Comparison of ENCODE assay signal across 8 cellular contexts in genomic region chr14:20855652-20856291, GRCh38. TPM values are rescaled to one million over a fixed set of nuclear protein-coding genes. Genes with fewer than 3 reads are reported as not detected.
DNase-seq lines count a peak whose midpoint lies in the region; ATAC-seq and TF ChIP-seq lines count a peak whose summit lies in the region.

No MANE protein-coding gene starts in this region.

- H3K4me1 ChIP-seq in fibroblast of lung (ENCODE audit: control insufficient read depth, extremely low read depth, insufficient read depth, low read length), result no peaks in the 10 kb centered on the region

- peak overlapping the region in 1 of 7 donors; percentile 32 for H3K27ac Mint-ChIP-seq in CD14-positive monocyte
- H3K27ac Mint-ChIP-seq in activated CD4-positive, alpha-beta memory T cell treated with anti-CD3 and anti-CD28 coated beads for 36 hours, result no peak overlapping the region
- no peak overlapping the region for H3K27ac Mint-ChIP-seq in nephron

- DNase-seq in CD14-positive monocyte (ENCODE audit: low spot score) (peak; percentile 76), NCI-H524 treated with DMSO at 0.1 percent for 48 hours (lab: John Stamatoyannopoulos, UW) (peak; percentile 3), fibroblast of lung (ENCODE audit: low read depth in 2 of 2) (peak; percentile 53 to 55), NCI-H1436 treated with DMSO at 0.1 percent for 48 hours (lab: John Stamatoyannopoulos, UW) (no peak)
- DNase-seq in activated CD4-positive, alpha-beta memory T cell treated with anti-CD3 and anti-CD28 coated beads for 36 hours, result peak; percentile 58

- H3K9ac ChIP-seq in fibroblast of lung (ENCODE audit: insufficient read depth, low read length), result no peak overlapping the region

- no peak overlapping the region for H2AFZ ChIP-seq in fibroblast of lung (ENCODE audit: low read length)

- no peaks in the 10 kb centered on the region for H3K9me3 ChIP-seq in fibroblast of lung (ENCODE audit: control insufficient read depth, insufficient read depth, low read depth, low read length)

- TF ChIP-seq CTCF in CD14-positive monocyte (IDR thresholded peaks at IDR 0.05) (peak; percentile 84), fibroblast of lung (conservative IDR thresholded peaks at IDR 0.05 in 1 of 2, IDR thresholded peaks at IDR 0.05 in 1 of 2; ENCODE audit: low read depth in 1 of 2, low read length in 2 of 2) (peak; percentile 62 to 63), nephron (IDR thresholded peaks at IDR 0.05; ENCODE audit: unreplicated experiment in 3 of 3) (peak; percentile 76 to 82 (median 78))

- H3K4me1 Mint-ChIP-seq in CD14-positive monocyte, result peaks cover 11% of the 10 kb centered on the region
- no peaks in the 10 kb centered on the region for H3K4me1 Mint-ChIP-seq in activated CD4-positive, alpha-beta memory T cell treated with anti-CD3 and anti-CD28 coated beads for 36 hours (ENCODE audit: low read depth)
- no peaks in the 10 kb centered on the region for H3K4me1 Mint-ChIP-seq in nephron

- peaks cover 2% of the 10 kb centered on the region for H3K27me3 ChIP-seq in fibroblast of lung (ENCODE audit: control insufficient read depth, insufficient read depth, low read length)

- H3K36me3 Mint-ChIP-seq in CD14-positive monocyte (no peaks in the 10 kb centered on the region), nephron (ENCODE audit: low read depth) (no peaks in the 10 kb centered on the region)
- no peaks in the 10 kb centered on the region for H3K36me3 Mint-ChIP-seq in activated CD4-positive, alpha-beta memory T cell treated with anti-CD3 and anti-CD28 coated beads for 36 hours

- H3K27ac ChIP-seq in fibroblast of lung (ENCODE audit: insufficient read depth, low read length), result no peak overlapping the region

- H3K9me3 Mint-ChIP-seq in CD14-positive monocyte, result no peaks in the 10 kb centered on the region
- no peaks in the 10 kb centered on the region for H3K9me3 Mint-ChIP-seq in activated CD4-positive, alpha-beta memory T cell treated with anti-CD3 and anti-CD28 coated beads for 36 hours
- no peaks in the 10 kb centered on the region for H3K9me3 Mint-ChIP-seq in nephron

- H3K36me3 ChIP-seq in fibroblast of lung (ENCODE audit: control insufficient read depth, insufficient read depth, low read length), result no peaks in the 10 kb centered on the region

- no peak overlapping the region for H3K4me2 ChIP-seq in fibroblast of lung (ENCODE audit: extremely low read depth, insufficient read depth, low read length)

- no peaks in the 10 kb centered on the region for H3K79me2 ChIP-seq in fibroblast of lung (ENCODE audit: control insufficient read depth, insufficient read depth, low read length)

- no peaks in the 10 kb centered on the region for H4K20me1 ChIP-seq in fibroblast of lung (ENCODE audit: control insufficient read depth, extremely low read depth, insufficient read depth, low read length)

- POLR2A ChIA-PET in activated CD4-positive, alpha-beta memory T cell treated with anti-CD3 and anti-CD28 coated beads for 36 hours (lab: Charles Lee), result no interaction called here

- ATAC-seq in GM18873 (IDR thresholded peaks at IDR 0.05; ENCODE audit: low FRiP score, unreplicated experiment), result peak; percentile 65
- ATAC-seq in HG03060 (IDR thresholded peaks at IDR 0.05; ENCODE audit: low read depth, unreplicated experiment), result peak; percentile 63

- intact Hi-C loops in CD14-positive monocyte (cut with micrococcal nuclease), result loop anchor here (1.0 to 5.0 kb wide), 3 partner anchors 117 to 158 kb away; no protein-coding TSS in a partner anchor
- intact Hi-C loops in activated CD4-positive, alpha-beta memory T cell treated with anti-CD3 and anti-CD28 coated beads for 36 hours (cut with micrococcal nuclease), result loop anchor here (1.0 kb wide), 2 partner anchors 97 to 158 kb away; no protein-coding TSS in a partner anchor

- CTCF ChIA-PET in activated CD4-positive, alpha-beta memory T cell treated with anti-CD3 and anti-CD28 coated beads for 36 hours (lab: Charles Lee), result interaction anchor here (0.7 to 3.8 kb wide), 11 partner anchors 13 to 164 kb away, joined by 3 to 25 read pairs (median 8); no protein-coding TSS in a partner anchor

- peaks cover 0 to 2% (median 0%) of the 10 kb centered on the region in 3 donors for H3K27me3 Mint-ChIP-seq in CD14-positive monocyte (ENCODE audit: low read depth in 3 of 3)
- H3K27me3 Mint-ChIP-seq in activated CD4-positive, alpha-beta memory T cell treated with anti-CD3 and anti-CD28 coated beads for 36 hours, result peaks cover 21% of the 10 kb centered on the region
- peaks cover 10% of the 10 kb centered on the region for H3K27me3 Mint-ChIP-seq in nephron (ENCODE audit: low read depth)

- H3K4me3 ChIP-seq in fibroblast of lung (replicated peaks in 1 of 4; ENCODE audit: control extremely low read depth in 1 of 4, insufficient read depth in 1 of 4, low read depth in 3 of 4, low read length in 4 of 4), result no peak overlapping the region

- H3K4me3 Mint-ChIP-seq in CD14-positive monocyte (no peak overlapping the region), nephron (no peak overlapping the region)
- H3K4me3 Mint-ChIP-seq in activated CD4-positive, alpha-beta memory T cell treated with anti-CD3 and anti-CD28 coated beads for 36 hours, result no peak overlapping the region

RNA-seq across cellular contexts. Expression of gene RNASE3, which starts 35.4 kb away (rescaled TPM):
- 10 to 100 TPM in 1 of 2 donors, 1 to 10 TPM in 1; 8.4 to 13.8 TPM for polyA plus RNA-seq in CD14-positive monocyte
- total RNA-seq in activated CD4-positive, alpha-beta memory T cell treated with anti-CD3 and anti-CD28 coated beads for 36 hours, result not detected
- total RNA-seq in fibroblast of lung, result not detected in 2 replicates
- not detected in 2 replicates for polyA plus RNA-seq in fibroblast of lung
- polyA plus RNA-seq in fibroblast of lung (2012), result not detected in 2 replicates
- polyA minus RNA-seq in fibroblast of lung (ENCODE audit: low replicate concordance), result not detected in 2 replicates

RNA-seq across cellular contexts. Expression of gene RNASE1, which starts 53.1 kb away (rescaled TPM):
- polyA plus RNA-seq in CD14-positive monocyte (100 to 1,000 TPM in 1 of 2 donors, 10 to 100 TPM in 1; 11.3 to 191 TPM), fibroblast of lung (not detected in 2 replicates)
- not detected for total RNA-seq in activated CD4-positive, alpha-beta memory T cell treated with anti-CD3 and anti-CD28 coated beads for 36 hours
- not detected in 2 replicates for total RNA-seq in fibroblast of lung
- not detected in 2 replicates for polyA plus RNA-seq in fibroblast of lung (2012)
- not detected in 2 replicates for polyA minus RNA-seq in fibroblast of lung (ENCODE audit: low replicate concordance)
